8 cellular contexts compared by ENCODE assay signal in the genomic region with DNA sequence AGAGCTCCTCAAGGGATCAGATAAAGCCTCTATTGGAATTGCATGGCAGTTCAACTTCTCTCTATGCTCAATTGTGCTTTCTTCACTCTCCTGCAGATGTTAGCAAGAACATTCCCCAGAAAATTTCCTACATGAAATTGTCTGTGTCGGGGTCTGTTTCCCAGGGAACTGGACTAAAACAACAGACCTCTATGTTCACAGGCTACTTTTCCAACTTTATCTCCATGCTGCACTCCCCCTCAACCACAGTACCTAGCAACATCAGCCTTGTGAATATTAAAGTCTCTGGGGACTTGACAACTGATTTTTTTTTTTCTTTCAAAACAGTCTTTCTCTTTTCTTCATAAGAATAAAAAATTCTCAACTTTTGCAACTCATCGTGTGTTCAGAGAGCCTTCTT.
"Had no signal": no experiment of that assay in that cellular context is flagged by ENCODE, and none has a peak within 500 bp of the region (broad histone marks: within the 10 kb centered on the region; RNA-seq: fewer than 3 reads in every experiment).

No MANE protein-coding gene starts in this region.

- H3K27ac Mint-ChIP-seq: H9, IgD-negative memory B cell had no signal

- ATAC-seq: HepG2 had no signal

- H3K27ac ChIP-seq: GM23248, HL-60 had no signal

- H3K27me3 Mint-ChIP-seq: IgD-negative memory B cell had no signal

- FAIRE-seq: H54, HepG2 had no signal

- H3K36me3 Mint-ChIP-seq: IgD-negative memory B cell had no signal

- H3K4me1 Mint-ChIP-seq: H9, IgD-negative memory B cell had no signal

- H3K4me3 Mint-ChIP-seq: H9, IgD-negative memory B cell had no signal

- H3K4me3 ChIP-seq: GM23248 had no signal

- H2AFZ ChIP-seq: GM23248 had no signal

- DNase-seq: GM23248, GOT3, H9, HCEC 1CT had no signal

- H3K9ac ChIP-seq: GM23248 had no signal
